In genomic region chr13:41621716-41622508, GRCh38 we compare ENCODE assay signal across 11 cellular contexts.
DNase-seq lines count a peak whose midpoint lies in the region; ATAC-seq and TF ChIP-seq lines count a peak whose summit lies in the region.
"Had no signal": no experiment of that assay in that cellular context is flagged by ENCODE, and none has a peak within 500 bp of the region (broad histone marks: within the 10 kb centered on the region; RNA-seq: fewer than 3 reads in every experiment).

No MANE protein-coding gene starts in this region.

- no peaks in the 10 kb centered on the region for H3K27me3 ChIP-seq in AG04450 (ENCODE audit: control insufficient read depth, insufficient read depth, low read length)
- H3K27me3 ChIP-seq in right cardiac atrium (ENCODE audit: control insufficient read depth, insufficient read depth): no peaks in the 10 kb centered on the region
- no peaks in the 10 kb centered on the region for H3K27me3 ChIP-seq in rectal smooth muscle tissue (ENCODE audit: control insufficient read depth, insufficient read depth, low read length)

- ATAC-seq in right cardiac atrium (peak; percentile 96 to 97), GM21717 (IDR thresholded peaks at IDR 0.05; ENCODE audit: unreplicated experiment) (no peak), HG03439 (IDR thresholded peaks at IDR 0.05; ENCODE audit: unreplicated experiment) (no peak)
- ATAC-seq: SK-N-SH treated with all-trans-retinoic acid at 6 μM for 48 hours had no signal

- H3K27ac ChIP-seq in AG04450 (ENCODE audit: low read depth, low read length) (peak overlapping the region; percentile 31), right cardiac atrium (ENCODE audit: low read length) (peak overlapping the region; percentile 64), rectal smooth muscle tissue (ENCODE audit: low read depth, low read length) (peak overlapping the region; percentile 54)

- intact Hi-C loops in right cardiac atrium (cut with DNase I): no loop called here

- H3K36me3 ChIP-seq in rectal smooth muscle tissue (ENCODE audit: control insufficient read depth, insufficient read depth, low read length): no peaks in the 10 kb centered on the region

- peaks cover 10% of the 10 kb centered on the region for H3K4me1 ChIP-seq in right cardiac atrium (ENCODE audit: control insufficient read depth, insufficient read depth, low read length)
- H3K4me1 ChIP-seq in rectal smooth muscle tissue (ENCODE audit: control insufficient read depth, insufficient read depth, low read length): peaks cover 2% of the 10 kb centered on the region

- H3K9ac ChIP-seq in rectal smooth muscle tissue (ENCODE audit: low read length): no peak overlapping the region

- no peak for TF ChIP-seq CTCF in AG04450 (IDR thresholded peaks at IDR 0.05; ENCODE audit: low read depth, low read length)

- H3K4me3 ChIP-seq in AG04450 (ENCODE audit: low read depth, low read length) (no peak overlapping the region), right cardiac atrium (ENCODE audit: low read length) (no peak overlapping the region), rectal smooth muscle tissue (ENCODE audit: low read length) (no peak overlapping the region)

- 56% methylated on average over 5 of the region's 5 CpGs for WGBS in right cardiac atrium

- CTCF ChIA-PET in AG04450 (lab: Charles Lee) (no interaction called here), HEK293T (lab: Yijun Ruan, JAX) (no interaction called here)

- POLR2A ChIA-PET in AG04450 (lab: Yijun Ruan, JAX): interaction anchor here (1.9 kb wide), 1 partner anchor 8 kb away, joined by 4 read pairs; no protein-coding TSS in a partner anchor
- POLR2A ChIA-PET in HEK293T (lab: Yijun Ruan, JAX): no interaction called here

- H3K9me3 ChIP-seq in AG04450 (ENCODE audit: control insufficient read depth, insufficient read depth, low read length) (no peaks in the 10 kb centered on the region), right cardiac atrium (ENCODE audit: control insufficient read depth, low read length) (no peaks in the 10 kb centered on the region)

- DNase-seq in AG04450 (ENCODE audit: low read depth, low spot score) (no peak), astrocyte of the hippocampus (ENCODE audit: low read depth, low spot score) (peak; percentile 59), right cardiac atrium (no peak), HEK293T (ENCODE audit: extremely low spot score) (no peak), SK-N-DZ (ENCODE audit: low spot score) (no peak)
- DNase-seq: NCI-H2171 treated with DMSO at 0.1 percent for 48 hours, retina had no signal

TF ChIP-seq in HEK293T, 16 proteins besides CTCF, POLR2A, EP300 and RAD21:
- no peak for TF ChIP-seq FOXA1 (IDR thresholded peaks at IDR 0.05)
- no peak for TF ChIP-seq L3MBTL2 (conservative IDR thresholded peaks at IDR 0.05)
- no peak for TF ChIP-seq FOXK2 (IDR thresholded peaks at IDR 0.05)
- no peak for TF ChIP-seq PKNOX1 (IDR thresholded peaks at IDR 0.05)
- no peak for TF ChIP-seq CTBP1 (IDR thresholded peaks at IDR 0.05; ENCODE audit: borderline replicate concordance)
- no peak for TF ChIP-seq SUZ12 (IDR thresholded peaks at IDR 0.05)
- no peak for TF ChIP-seq ELF4 (IDR thresholded peaks at IDR 0.05)
- no peak for TF ChIP-seq NFRKB (IDR thresholded peaks at IDR 0.05)
- TF ChIP-seq TARDBP (IDR thresholded peaks at IDR 0.05): no peak
- TF ChIP-seq HDGF (IDR thresholded peaks at IDR 0.05; ENCODE audit: borderline replicate concordance): no peak
- TF ChIP-seq BHLHE40 (IDR thresholded peaks at IDR 0.05; ENCODE audit: borderline replicate concordance): no peak
- no peak for TF ChIP-seq SP1 (IDR thresholded peaks at IDR 0.05)

Comparison
In these comparisons a context has a peak if more than half of its experiments do, and no peak if none do; other contexts are left out.
1. ATAC-seq: peak in right cardiac atrium (2 of 2); none in GM21717 (single experiment) and HG03439 (single experiment).
2. Peak in every context shown above with its lines, with median percentiles within 50 percentile points of each other: H3K27ac ChIP-seq.